10 cellular contexts compared by ENCODE assay signal in the genomic region with DNA sequence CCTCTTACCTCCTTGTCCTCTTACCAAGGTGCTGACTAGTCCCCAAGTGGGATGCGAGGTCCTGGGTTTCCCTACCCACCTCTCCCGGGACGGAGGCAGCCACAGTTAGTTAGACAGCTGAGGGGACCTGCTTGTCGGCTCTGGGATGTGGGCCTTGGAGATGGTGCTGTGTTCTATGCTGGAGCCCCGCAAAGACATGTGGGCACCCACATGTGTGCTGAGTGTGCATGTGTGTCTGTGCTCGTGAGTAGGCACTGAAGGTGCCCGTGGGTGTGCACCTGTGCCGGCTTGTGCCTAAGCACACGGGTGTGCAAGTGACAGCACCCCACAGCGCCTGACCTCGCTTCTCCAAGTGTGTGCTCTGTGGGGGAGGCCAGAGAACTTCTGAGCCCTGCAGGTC.
DNase-seq lines count a peak whose midpoint lies in the region; ATAC-seq and TF ChIP-seq lines count a peak whose summit lies in the region.
"Had no signal": no experiment of that assay in that cellular context is flagged by ENCODE, and none has a peak within 500 bp of the region (broad histone marks: within the 10 kb centered on the region; RNA-seq: fewer than 3 reads in every experiment).

No MANE protein-coding gene starts in this region.

- H3K9ac ChIP-seq in IMR-90 (ENCODE audit: low read depth, low read length) (no peak overlapping the region), trophoblast cell (ENCODE audit: low read length) (no peak overlapping the region)

- H2AFZ ChIP-seq in IMR-90 (replicated peaks; ENCODE audit: low read length, poor library complexity) = peak overlapping the region; percentile 84
- H2AFZ ChIP-seq in trophoblast cell (ENCODE audit: insufficient read depth, low read length, poor library complexity) = no peak overlapping the region

- no peaks in the 10 kb centered on the region for H3K79me2 ChIP-seq in trophoblast cell (ENCODE audit: control insufficient read depth, insufficient read depth, low read length, poor library complexity)

- H3K9me3 Mint-ChIP-seq in activated CD4-positive, alpha-beta T cell treated with anti-CD3 and anti-CD28 coated beads, Interleukin-2, amount 10 ng/mL, durations not matched to agents 7 days and 5 days = no peaks in the 10 kb centered on the region

- peaks cover 5% of the 10 kb centered on the region for H4K20me1 ChIP-seq in IMR-90 (ENCODE audit: insufficient read depth, low read length)

- H3K18ac ChIP-seq in IMR-90 (ENCODE audit: low read depth, low read length) = no peak overlapping the region; the same call in 1 of the 2 replicates
- no peak overlapping the region for H3K18ac ChIP-seq in trophoblast cell (ENCODE audit: low read length)

- BruUV-seq in IMR-90 (replicated peaks; lab: Mats Ljungman, UMichigan) = no TSS peak

- H2AK9ac ChIP-seq in IMR-90 (replicated peaks; ENCODE audit: low read depth, low read length, poor library complexity) = peak overlapping the region; percentile 79

- H2AK5ac ChIP-seq in IMR-90 (ENCODE audit: low read depth, low read length) (0 out of 2 replicates have a peak overlapping the region, but pooled peaks have one; percentile 58), trophoblast cell (ENCODE audit: low read length) (no peak overlapping the region)

- H3K4me2 ChIP-seq in IMR-90 (ENCODE audit: low read depth, low read length) (peak overlapping the region; percentile 67; the same call in 1 of the 2 replicates), trophoblast cell (ENCODE audit: low read length) (peak overlapping the region; percentile 68)

- intact Hi-C loops in IMR-90 (cut with micrococcal nuclease) = no loop called here

- peak overlapping the region; percentile 13; the same call in 1 of the 2 replicates for H3K27ac ChIP-seq in C4-2B
- no peak overlapping the region for H3K27ac ChIP-seq in IMR-90 (ENCODE audit: insufficient read depth, low read length)
- H3K27ac ChIP-seq in trophoblast cell (ENCODE audit: low read depth, low read length) = no peak overlapping the region
- H3K27ac ChIP-seq: SJSA1 had no signal

- peaks cover 17% of the 10 kb centered on the region for H3K9me1 ChIP-seq in IMR-90 (ENCODE audit: insufficient read depth, low read length)

- no peak overlapping the region for H3K27ac Mint-ChIP-seq in activated CD4-positive, alpha-beta T cell treated with anti-CD3 and anti-CD28 coated beads, Interleukin-2, amount 10 ng/mL, durations not matched to agents 7 days and 5 days

- H3K4ac ChIP-seq in IMR-90 (ENCODE audit: low read depth, low read length) = 0 out of 2 replicates have a peak overlapping the region, but pooled peaks have one; percentile 34
- H3K4ac ChIP-seq in trophoblast cell (ENCODE audit: low read depth, low read length) = no peak overlapping the region

- no peak overlapping the region for H2BK15ac ChIP-seq in IMR-90 (ENCODE audit: low read depth, low read length)

- no peak overlapping the region for H3K4me3 Mint-ChIP-seq in activated CD4-positive, alpha-beta T cell treated with anti-CD3 and anti-CD28 coated beads, Interleukin-2, amount 10 ng/mL, durations not matched to agents 7 days and 5 days

- WGBS in IMR-90 (ENCODE audit: extremely low coverage in 2 of 2, insufficient read length in 1 of 2), 2 experiments = 90% methylated on average over 8 of the region's 11 CpGs; no CpG with 5 or more reads in 1 of the 2 experiments
- WGBS in trophoblast cell (ENCODE audit: extremely low coverage, insufficient coverage, insufficient read length) = no CpG with 5 or more reads among the region's 11 CpGs

- H4K12ac ChIP-seq in trophoblast cell (ENCODE audit: low read depth, low read length) = no peak overlapping the region

- H2BK5ac ChIP-seq in IMR-90 (ENCODE audit: low read depth, low read length, poor library complexity, severe bottlenecking) = no peak overlapping the region
- H2BK5ac ChIP-seq in trophoblast cell (ENCODE audit: low read depth, low read length, poor library complexity) = no peak overlapping the region

- ATAC-seq in IMR-90 (ENCODE audit: low read depth) = no peak

- dilution Hi-C loops in IMR-90 (cut with HindIII; ENCODE audit: low sequenced_read_pairs, unreplicated experiment) = no loop called here

- peaks cover 7% of the 10 kb centered on the region for H3K4me1 ChIP-seq in IMR-90 (ENCODE audit: control insufficient read depth, insufficient read depth, low read length)
- H3K4me1 ChIP-seq in trophoblast cell (ENCODE audit: control insufficient read depth in 1 of 2, insufficient read depth in 2 of 2, low read length in 2 of 2) = peaks cover 0 to 3% of the 10 kb centered on the region in 2 experiments

- H3K56ac ChIP-seq in IMR-90 (ENCODE audit: extremely low read depth, insufficient read depth, low read length) = no peak overlapping the region

- POLR2A ChIA-PET in IMR-90 (lab: Charles Lee; ENCODE audit: unreplicated experiment) = no interaction called here
- POLR2A ChIA-PET in activated CD4-positive, alpha-beta T cell treated with anti-CD3 and anti-CD28 coated beads, Interleukin-2, amount 10 ng/mL, durations not matched to agents 7 days and 5 days (lab: Charles Lee) = no interaction called here

- CTCF ChIA-PET in IMR-90 (lab: Yijun Ruan, JAX) = no interaction called here
- CTCF ChIA-PET in activated CD4-positive, alpha-beta T cell treated with anti-CD3 and anti-CD28 coated beads, Interleukin-2, amount 10 ng/mL, durations not matched to agents 7 days and 5 days (lab: Charles Lee) = interaction anchor here (1.0 kb wide), 1 partner anchor 8 kb away, joined by 3 read pairs; no protein-coding TSS in a partner anchor

- H2BK120ac ChIP-seq in IMR-90 (ENCODE audit: low read depth, low read length) (peak overlapping the region; percentile 1; the same call in 1 of the 2 replicates), trophoblast cell (ENCODE audit: insufficient read depth, low read length, poor library complexity) (no peak overlapping the region)

- no peaks in the 10 kb centered on the region for H3K79me1 ChIP-seq in IMR-90 (ENCODE audit: low read depth in 1 of 2, low read length in 2 of 2)
- H3K79me1 ChIP-seq in trophoblast cell (ENCODE audit: low read length) = peaks cover 4% of the 10 kb centered on the region

- no peaks in the 10 kb centered on the region for H3K36me3 Mint-ChIP-seq in activated CD4-positive, alpha-beta T cell treated with anti-CD3 and anti-CD28 coated beads, Interleukin-2, amount 10 ng/mL, durations not matched to agents 7 days and 5 days (ENCODE audit: low read depth)

- no peak overlapping the region; the same call in 1 of the 2 replicates for H2BK20ac ChIP-seq in IMR-90 (ENCODE audit: low read depth, low read length)

- peak overlapping the region; percentile 2; the same call in 1 of the 2 replicates for H3K23ac ChIP-seq in IMR-90 (ENCODE audit: low read depth, low read length)
- H3K23ac ChIP-seq in trophoblast cell (ENCODE audit: low read length) = no peak overlapping the region

- no peak overlapping the region for H4K5ac ChIP-seq in IMR-90 (ENCODE audit: low read depth, low read length)

- H2BK12ac ChIP-seq in trophoblast cell (ENCODE audit: low read length) = no peak overlapping the region

- H3K14ac ChIP-seq in IMR-90 (replicated peaks; ENCODE audit: low read depth, low read length) (peak overlapping the region; percentile 1; the same call in 1 of the 2 replicates), trophoblast cell (ENCODE audit: low read length) (no peak overlapping the region)

- H3K27me3 ChIP-seq in IMR-90 (ENCODE audit: control insufficient read depth, insufficient read depth, low read length) (peaks cover 62% of the 10 kb centered on the region), trophoblast cell (ENCODE audit: insufficient read depth, low read length) (no peaks in the 10 kb centered on the region)

- DNase-seq in IMR-90 (no peak), epithelial cell of proximal tubule (ENCODE audit: low read depth) (no peak), trophoblast cell (no peak), HT-29 (ENCODE audit: low spot score) (no peak), DMS79 (lab: John Stamatoyannopoulos, UW) (no peak), foreskin melanocyte (no peak)
- no peak for DNase-seq in activated CD4-positive, alpha-beta T cell treated with anti-CD3 and anti-CD28 coated beads, Interleukin-2, amount 10 ng/mL, durations not matched to agents 7 days and 5 days
- DNase-seq: NCI-H187 treated with DMSO at 0.1 percent for 48 hours had no signal

- H3K27me3 Mint-ChIP-seq in activated CD4-positive, alpha-beta T cell treated with anti-CD3 and anti-CD28 coated beads, Interleukin-2, amount 10 ng/mL, durations not matched to agents 7 days and 5 days = peaks cover 31% of the 10 kb centered on the region

- H3K4me3 ChIP-seq in IMR-90 (ENCODE audit: insufficient read depth, low read depth, low read length) = peak overlapping the region; percentile 9; the same call in 1 of the 2 replicates
- peak overlapping the region; percentile 38 for H3K4me3 ChIP-seq in epithelial cell of proximal tubule (ENCODE audit: low read depth, low read length)
- H3K4me3 ChIP-seq in trophoblast cell (ENCODE audit: low read depth, low read length) = peak overlapping the region; percentile 38

- TF ChIP-seq CTCF in C4-2B (conservative IDR thresholded peaks at IDR 0.05) (no peak), IMR-90 (conservative IDR thresholded peaks at IDR 0.05; ENCODE audit: low read depth, low read length) (no peak), epithelial cell of proximal tubule (conservative IDR thresholded peaks at IDR 0.05; ENCODE audit: low read depth, low read length) (no peak)

- H3K9me3 ChIP-seq in IMR-90 (ENCODE audit: control insufficient read depth, insufficient read depth, low read length) = no peaks in the 10 kb centered on the region; the same call in 1 of the 2 replicates
- H3K9me3 ChIP-seq in trophoblast cell (ENCODE audit: insufficient read depth, low read depth, low read length) = peaks cover 6% of the 10 kb centered on the region

- H3K4me1 Mint-ChIP-seq in activated CD4-positive, alpha-beta T cell treated with anti-CD3 and anti-CD28 coated beads, Interleukin-2, amount 10 ng/mL, durations not matched to agents 7 days and 5 days = peaks cover 11% of the 10 kb centered on the region

- no peak for TF ChIP-seq POLR2A in IMR-90 (IDR thresholded peaks at IDR 0.05; ENCODE audit: low read depth, low read length)

- H4K91ac ChIP-seq in IMR-90 (ENCODE audit: insufficient read depth, low read depth, low read length) = no peak overlapping the region
- peak overlapping the region; percentile 20 for H4K91ac ChIP-seq in trophoblast cell (ENCODE audit: low read depth, low read length)

- in situ Hi-C loops in IMR-90 (cut with MboI; ENCODE audit: low sequenced_read_pairs) = no loop called here

- H3K36me3 ChIP-seq in IMR-90 (ENCODE audit: control insufficient read depth, insufficient read depth, low read length) (no peaks in the 10 kb centered on the region), trophoblast cell (ENCODE audit: control insufficient read depth in 1 of 2, insufficient read depth in 2 of 2, low read length in 2 of 2) (peaks cover 0 to 4% of the 10 kb centered on the region in 2 experiments)
- H3K36me3 ChIP-seq: SJSA1 had no signal

- no peak for TF ChIP-seq RAD21 in IMR-90 (IDR thresholded peaks at IDR 0.05; ENCODE audit: low read length)

- H4K8ac ChIP-seq in IMR-90 (ENCODE audit: low read depth in 2 of 2, low read length in 2 of 2) (no peak overlapping the region), trophoblast cell (ENCODE audit: low read depth, low read length) (no peak overlapping the region)

TF ChIP-seq in IMR-90, 13 proteins besides CTCF, POLR2A, EP300 and RAD21 (continues in another document):
- TF ChIP-seq MAFK (IDR thresholded peaks at IDR 0.05; ENCODE audit: low read depth, low read length) (no peak), CEBPB (IDR thresholded peaks at IDR 0.05; ENCODE audit: low read depth, low read length) (no peak)
